Comparison of ENCODE assay signal across 8 cellular contexts in the genomic region with DNA sequence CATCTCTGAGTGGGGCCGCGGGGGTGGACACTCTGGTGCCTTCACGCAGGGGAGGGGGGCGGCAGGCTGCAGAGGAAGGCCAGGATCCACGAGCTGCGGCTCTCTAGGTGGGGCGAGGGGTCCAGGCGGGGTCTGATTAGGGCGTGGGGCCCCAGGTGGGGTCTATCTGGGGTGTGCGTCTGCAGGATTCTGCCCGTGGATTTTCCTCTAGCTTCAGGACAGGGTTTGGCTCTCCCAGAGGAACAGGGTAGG. TPM values are rescaled to one million over a fixed set of nuclear protein-coding genes. Genes with fewer than 3 reads are reported as not detected.
DNase-seq lines count a peak whose midpoint lies in the region; ATAC-seq and TF ChIP-seq lines count a peak whose summit lies in the region.

No MANE protein-coding gene starts in this region.

- no TSS peak for BruUV-seq in HCT116 (replicated peaks; lab: Mats Ljungman, UMichigan)

- TF ChIP-seq CTCF in HCT116 (IDR thresholded peaks at IDR 0.05 in 2 of 3, conservative IDR thresholded peaks at IDR 0.05 in 1 of 3; ENCODE audit: borderline replicate concordance in 1 of 3, insufficient read depth in 1 of 3, low read depth in 2 of 3, low read length in 2 of 3) (no peak), brain (conservative IDR thresholded peaks at IDR 0.05) (no peak), lower lobe of right lung (IDR thresholded peaks at IDR 0.05) (no peak), uterus (IDR thresholded peaks at IDR 0.05) (no peak)

- no peak overlapping the region for H2AFZ ChIP-seq in ACC112 (ENCODE audit: low read length, unreplicated experiment)
- no peak overlapping the region for H2AFZ ChIP-seq in HCT116 (ENCODE audit: low read depth, low read length, poor library complexity, severe bottlenecking)

- H3K4me2 ChIP-seq in HCT116 (ENCODE audit: low read length): peak overlapping the region; percentile 78

- no peak for TF ChIP-seq POLR2A in HCT116 (IDR thresholded peaks at IDR 0.05; ENCODE audit: borderline replicate concordance, extremely low read depth, insufficient read depth, insufficient read length)
- no peak for TF ChIP-seq POLR2A in uterus (IDR thresholded peaks at IDR 0.05)

- CTCF ChIA-PET in HCT116 (lab: Charles Lee): no interaction called here

- H3K9me2 ChIP-seq in HCT116 (ENCODE audit: insufficient read depth): no peaks in the 10 kb centered on the region

- H3K36me3 ChIP-seq in ACC112 (ENCODE audit: insufficient read depth, low read length) (no peaks in the 10 kb centered on the region; the same call in 1 of the 2 replicates), HCT116 (ENCODE audit: control insufficient read depth in 1 of 2, insufficient read depth in 2 of 2, low read length in 2 of 2) (peaks cover 3 to 16% of the 10 kb centered on the region in 2 experiments; a peak in 3 of 4 replicates), lower lobe of right lung (peaks cover 26% of the 10 kb centered on the region), uterus (no peaks in the 10 kb centered on the region)

- H3K4me1 Mint-ChIP-seq in brain: peaks cover 60% of the 10 kb centered on the region

- RAD21 ChIA-PET in HCT116 (lab: Charles Lee; ENCODE audit: low non-redundant PET in 1 of 2, low total read pairs in 2 of 2, uncharacterized antibody in 2 of 2, unreplicated experiment in 2 of 2): no interaction called here

- H3K9me3 Mint-ChIP-seq in brain: peaks cover 0 to 13% (median 8%) of the 10 kb centered on the region in 5 experiments

- H4K20me1 ChIP-seq in HCT116 (ENCODE audit: insufficient read depth): no peaks in the 10 kb centered on the region

- H3K9ac ChIP-seq in HCT116 (ENCODE audit: low read length): peak overlapping the region; percentile 53

- peaks cover 23% of the 10 kb centered on the region for H3K27me3 ChIP-seq in ACC112 (ENCODE audit: insufficient read depth, low read length)
- no peaks in the 10 kb centered on the region for H3K27me3 ChIP-seq in HCT116 (ENCODE audit: insufficient read depth, low read length)
- no peaks in the 10 kb centered on the region for H3K27me3 ChIP-seq in lower lobe of right lung (ENCODE audit: low read depth)
- H3K27me3 ChIP-seq in uterus: no peaks in the 10 kb centered on the region

- intact Hi-C loops in HCT116 (cut with micrococcal nuclease) (loop anchor here (5.0 kb wide), 2 partner anchors 167 to 247 kb away; a partner anchor contains a TSS), lower lobe of right lung (cut with DNase I) (no loop called here), uterus (cut with DNase I; ENCODE audit: low total_unique reads) (no loop called here)

- H3K4me1 ChIP-seq in ACC112 (ENCODE audit: control insufficient read depth, insufficient read depth, low read length, unreplicated experiment) (peaks cover 2% of the 10 kb centered on the region), HCT116 (ENCODE audit: control insufficient read depth in 1 of 2, insufficient read depth in 2 of 2, low read length in 2 of 2) (peaks cover 10 to 36% of the 10 kb centered on the region in 2 experiments), lower lobe of right lung (peaks cover 36% of the 10 kb centered on the region), uterus (peaks cover 10 to 16% of the 10 kb centered on the region in 2 donors)

- H3K79me2 ChIP-seq in ACC112 (ENCODE audit: control insufficient read depth, insufficient read depth, low read length, unreplicated experiment) (peaks cover 4% of the 10 kb centered on the region), HCT116 (ENCODE audit: insufficient read depth, low read length) (peaks cover 15% of the 10 kb centered on the region)

- no peak overlapping the region for H3K27ac ChIP-seq in ACC112 (ENCODE audit: low read depth, low read length)
- H3K27ac ChIP-seq in HCT116 (ENCODE audit: low read depth, low read length): peak overlapping the region; percentile 37; the same call in 1 of the 2 replicates
- peak overlapping the region; percentile 49 for H3K27ac ChIP-seq in lower lobe of right lung
- H3K27ac ChIP-seq in uterus: peak overlapping the region; percentile 66 to 84

- peak overlapping the region; percentile 68 for H3K4me3 ChIP-seq in ACC112 (ENCODE audit: low read depth, low read length)
- H3K4me3 ChIP-seq in HCT116 (replicated peaks in 1 of 2; ENCODE audit: low read depth in 1 of 2, low read length in 2 of 2): peak overlapping the region; percentile 47 to 55
- H3K4me3 ChIP-seq in lower lobe of right lung: peak overlapping the region; percentile 64
- peak overlapping the region; percentile 52 to 56 for H3K4me3 ChIP-seq in uterus

- H3K4me3 Mint-ChIP-seq in brain: peak overlapping the region; percentile 87 to 94 (median 90)

- peak overlapping the region; percentile 88 to 96 (median 90) for H3K27ac Mint-ChIP-seq in brain

- H3K9me3 ChIP-seq in HCT116 (ENCODE audit: control insufficient read depth in 1 of 2, insufficient read depth in 1 of 2, low read depth in 1 of 2, low read length in 2 of 2): no peaks in the 10 kb centered on the region
- H3K9me3 ChIP-seq in lower lobe of right lung: no peaks in the 10 kb centered on the region
- no peaks in the 10 kb centered on the region for H3K9me3 ChIP-seq in uterus

- DNase-seq in HCT116 (ENCODE audit: low read depth, low spot score): no peak
- DNase-seq in lower lobe of right lung: no peak
- DNase-seq in uterus: no peak
- no peak for DNase-seq in retina

- ATAC-seq in HCT116 (peak; percentile 10), lower lobe of right lung (peak; percentile 7 to 38), GM19397 (IDR thresholded peaks at IDR 0.05; ENCODE audit: unreplicated experiment) (no peak), HG03439 (IDR thresholded peaks at IDR 0.05; ENCODE audit: unreplicated experiment) (no peak)

- H3K27me3 Mint-ChIP-seq in brain: peaks cover 8% of the 10 kb centered on the region

- no peak for TF ChIP-seq RAD21 in HCT116 (IDR thresholded peaks at IDR 0.05; ENCODE audit: low read depth)

- POLR2A ChIA-PET in HCT116 (lab: Charles Lee): interaction anchor here (0.6 kb wide), 1 partner anchor 164 kb away, joined by 3 read pairs; no protein-coding TSS in a partner anchor

- no peaks in the 10 kb centered on the region for H3K36me3 Mint-ChIP-seq in brain

TF ChIP-seq in HCT116, 20 proteins besides CTCF, POLR2A, EP300 and RAD21 (continues in another document):
- TF ChIP-seq YY1 (IDR thresholded peaks at IDR 0.05; ENCODE audit: extremely low read depth, insufficient replicate concordance, low read depth, low read length): no peak
- no peak for TF ChIP-seq EZH2phosphoT487 (IDR thresholded peaks at IDR 0.05; ENCODE audit: borderline replicate concordance)
- no peak for TF ChIP-seq EZH2 (IDR thresholded peaks at IDR 0.05)
- TF ChIP-seq, protein P1, sequence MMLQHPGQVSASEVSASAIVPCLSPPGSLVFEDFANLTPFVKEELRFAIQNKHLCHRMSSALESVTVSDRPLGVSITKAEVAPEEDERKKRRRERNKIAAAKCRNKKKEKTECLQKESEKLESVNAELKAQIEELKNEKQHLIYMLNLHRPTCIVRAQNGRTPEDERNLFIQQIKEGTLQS (IDR thresholded peaks at IDR 0.05): no peak
- no peak for TF ChIP-seq SP1 (IDR thresholded peaks at IDR 0.05; ENCODE audit: low read depth)
- TF ChIP-seq POLR2AphosphoS5 (IDR thresholded peaks at IDR 0.05; ENCODE audit: low read depth, low read length): no peak
- TF ChIP-seq, protein P2, sequence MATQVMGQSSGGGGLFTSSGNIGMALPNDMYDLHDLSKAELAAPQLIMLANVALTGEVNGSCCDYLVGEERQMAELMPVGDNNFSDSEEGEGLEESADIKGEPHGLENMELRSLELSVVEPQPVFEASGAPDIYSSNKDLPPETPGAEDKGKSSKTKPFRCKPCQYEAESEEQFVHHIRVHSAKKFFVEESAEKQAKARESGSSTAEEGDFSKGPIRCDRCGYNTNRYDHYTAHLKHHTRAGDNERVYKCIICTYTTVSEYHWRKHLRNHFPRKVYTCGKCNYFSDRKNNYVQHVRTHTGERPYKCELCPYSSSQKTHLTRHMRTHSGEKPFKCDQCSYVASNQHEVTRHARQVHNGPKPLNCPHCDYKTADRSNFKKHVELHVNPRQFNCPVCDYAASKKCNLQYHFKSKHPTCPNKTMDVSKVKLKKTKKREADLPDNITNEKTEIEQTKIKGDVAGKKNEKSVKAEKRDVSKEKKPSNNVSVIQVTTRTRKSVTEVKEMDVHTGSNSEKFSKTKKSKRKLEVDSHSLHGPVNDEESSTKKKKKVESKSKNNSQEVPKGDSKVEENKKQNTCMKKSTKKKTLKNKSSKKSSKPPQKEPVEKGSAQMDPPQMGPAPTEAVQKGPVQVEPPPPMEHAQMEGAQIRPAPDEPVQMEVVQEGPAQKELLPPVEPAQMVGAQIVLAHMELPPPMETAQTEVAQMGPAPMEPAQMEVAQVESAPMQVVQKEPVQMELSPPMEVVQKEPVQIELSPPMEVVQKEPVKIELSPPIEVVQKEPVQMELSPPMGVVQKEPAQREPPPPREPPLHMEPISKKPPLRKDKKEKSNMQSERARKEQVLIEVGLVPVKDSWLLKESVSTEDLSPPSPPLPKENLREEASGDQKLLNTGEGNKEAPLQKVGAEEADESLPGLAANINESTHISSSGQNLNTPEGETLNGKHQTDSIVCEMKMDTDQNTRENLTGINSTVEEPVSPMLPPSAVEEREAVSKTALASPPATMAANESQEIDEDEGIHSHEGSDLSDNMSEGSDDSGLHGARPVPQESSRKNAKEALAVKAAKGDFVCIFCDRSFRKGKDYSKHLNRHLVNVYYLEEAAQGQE (IDR thresholded peaks at IDR 0.05; ENCODE audit: low read depth): no peak
- TF ChIP-seq ZFX (IDR thresholded peaks at IDR 0.05): no peak

RNA-seq across cellular contexts. Expression of a gene that starts 6.3 kb away (rescaled TPM):
- total RNA-seq in HCT116 (2021; ENCODE audit: unreplicated experiment): 14.3 TPM
- polyA plus RNA-seq in HCT116 (2012): 10.8 and 11.1 TPM in 2 replicates
- polyA plus RNA-seq in brain (ENCODE audit: insufficient read depth, low read depth, low replicate concordance): 15.6 TPM
- 14.9 TPM for total RNA-seq in lower lobe of right lung
- total RNA-seq in uterus: 10 to 100 TPM in 2 of 4 donors, 1 to 10 TPM in 2; 5.0 to 29.6 (median 15.7) TPM

RNA-seq across cellular contexts. Expression of a gene that starts 6.4 kb away (rescaled TPM):
- total RNA-seq in HCT116 (2021; ENCODE audit: unreplicated experiment): 37.9 TPM
- 30.3 and 31.9 TPM in 2 replicates for polyA plus RNA-seq in HCT116 (2012)
- 75.0 TPM for polyA plus RNA-seq in brain (ENCODE audit: insufficient read depth, low read depth, low replicate concordance)
- total RNA-seq in lower lobe of right lung: 23.1 TPM
- 10 to 100 TPM; 33.3 to 75.5 (median 55.2) TPM for total RNA-seq in uterus

Comparison
In these comparisons a context has a peak if more than half of its experiments do, and no peak if none do; other contexts are left out.
1. ATAC-seq: peak in HCT116 (single experiment) and lower lobe of right lung (2 of 2); none in GM19397 (single experiment) and HG03439 (single experiment).
2. Peak in every context shown above with its lines, with median percentiles within 50 percentile points of each other: H3K4me3 ChIP-seq.